Comparison of ENCODE assay signal across 23 cellular contexts in genomic region chr2:20661981-20662937, GRCh38. TPM values are rescaled to one million over a fixed set of nuclear protein-coding genes. Genes with fewer than 3 reads are reported as not detected.
DNase-seq lines count a peak whose midpoint lies in the region; ATAC-seq, FAIRE-seq and TF ChIP-seq lines count a peak whose summit lies in the region.
"Had no signal": no experiment of that assay in that cellular context is flagged by ENCODE, and none has a peak within 500 bp of the region (broad histone marks: within the 10 kb centered on the region; RNA-seq: fewer than 3 reads in every experiment).

No MANE protein-coding gene starts in this region.

- peaks cover 20% of the 10 kb centered on the region for H3K4me1 Mint-ChIP-seq in stimulated activated naive CD8-positive, alpha-beta T cell treated with anti-CD3 and anti-CD28 coated beads, Interleukin-15, amount 100 ng/mL, for 72 hours
- peaks cover 12 to 16% (median 15%) of the 10 kb centered on the region in 3 donors for H3K4me1 Mint-ChIP-seq in IgD-negative memory B cell

- peak; percentile 4 for ATAC-seq in stimulated activated naive CD8-positive, alpha-beta T cell treated with anti-CD3 and anti-CD28 coated beads, Interleukin-15, amount 100 ng/mL, for 72 hours
- no peak for ATAC-seq in stimulated activated naive CD8-positive, alpha-beta T cell treated with anti-CD3 and anti-CD28 coated beads, Interleukin-15, Interleukin-2, amounts not matched to agents 100 U/mL and 50 U/mL, for 24 hours
- no peak for ATAC-seq in GM21528 (IDR thresholded peaks at IDR 0.05; ENCODE audit: low FRiP score, unreplicated experiment)

- peaks cover 5 to 15% of the 10 kb centered on the region in 2 donors for H3K4me1 ChIP-seq in kidney (ENCODE audit: control insufficient read depth in 1 of 2, insufficient read depth in 1 of 2, low read depth in 1 of 2, low read length in 2 of 2)
- H3K4me1 ChIP-seq: pancreas, SJCRH30 had no signal

- H3K9me3 ChIP-seq in kidney (ENCODE audit: control insufficient read depth in 1 of 2, low read length in 2 of 2): no peaks in the 10 kb centered on the region
- H3K9me3 ChIP-seq: BLaER1, gastroesophageal sphincter, left ventricle myocardium inferior, pancreas, Peyer's patch, right lobe of liver, SJCRH30 had no signal

- no peak overlapping the region for H3K4me3 ChIP-seq in kidney (ENCODE audit: low read length in 2 of 2)
- H3K4me3 ChIP-seq: BLaER1, gastroesophageal sphincter, left ventricle myocardium inferior, pancreas, Peyer's patch, right lobe of liver, SJCRH30 had no signal

- H3K9me3 Mint-ChIP-seq in stimulated activated naive CD8-positive, alpha-beta T cell treated with anti-CD3 and anti-CD28 coated beads, Interleukin-15, amount 100 ng/mL, for 72 hours: no peaks in the 10 kb centered on the region
- H3K9me3 Mint-ChIP-seq in IgD-negative memory B cell: no peaks in the 10 kb centered on the region
- H3K9me3 Mint-ChIP-seq: activated CD4-positive, alpha-beta memory T cell treated with anti-CD3 and anti-CD28 coated beads for 36 hours; activated naive CD8-positive, alpha-beta T cell treated with anti-CD3 and anti-CD28 coated beads, Interleukin-2, amount 10 ng/mL, durations not matched to agents 7 days and 5 days; activated T-helper 2 cell treated with anti-CD3 and anti-CD28 coated beads, Interferon-gamma antibody, Interleukin-2, Interleukin-4, amounts not matched to agents 10 μg/mL and 5 μg/mL and 100 μg/mL, durations not matched to agents 14 hours and 24 hours and 36 hours; dendritic cell treated with granulocyte-macrophage colony-stimulating factor and Interleukin-4, amounts not matched to agents 40 ng/mL and 50 ng/mL, for 4 days; HFFc6; natural killer cell treated with Interleukin-12 subunit alpha and Interleukin-12 subunit beta and Interleukin-15 and Interleukin-18, amount 100 ng/mL, for 72 hours; stimulated activated naive B cell treated with anti-CD40 and anti-IgM and Interleukin-4, amounts not matched to agents 10 μg/mL and 1 μg/mL and 100 μg/mL, for 72 hours had no signal

- intact Hi-C loops in kidney (cut with DNase I): no loop called here

- no peak overlapping the region for H3K4me3 Mint-ChIP-seq in stimulated activated naive CD8-positive, alpha-beta T cell treated with anti-CD3 and anti-CD28 coated beads, Interleukin-15, amount 100 ng/mL, for 72 hours
- peak overlapping the region in 1 of 4 donors; percentile 66 for H3K4me3 Mint-ChIP-seq in IgD-negative memory B cell
- H3K4me3 Mint-ChIP-seq: activated CD4-positive, alpha-beta memory T cell treated with anti-CD3 and anti-CD28 coated beads for 36 hours; activated naive CD8-positive, alpha-beta T cell treated with anti-CD3 and anti-CD28 coated beads, Interleukin-2, amount 10 ng/mL, durations not matched to agents 7 days and 5 days; dendritic cell treated with granulocyte-macrophage colony-stimulating factor and Interleukin-4, amounts not matched to agents 40 ng/mL and 50 ng/mL, for 4 days; HFFc6; natural killer cell treated with Interleukin-12 subunit alpha and Interleukin-12 subunit beta and Interleukin-15 and Interleukin-18, amount 100 ng/mL, for 72 hours; stimulated activated naive B cell treated with anti-CD40 and anti-IgM and Interleukin-4, amounts not matched to agents 10 μg/mL and 1 μg/mL and 100 μg/mL, for 72 hours had no signal

- H3K36me3 Mint-ChIP-seq in IgD-negative memory B cell: no peaks in the 10 kb centered on the region
- H3K36me3 Mint-ChIP-seq: activated CD4-positive, alpha-beta memory T cell treated with anti-CD3 and anti-CD28 coated beads for 36 hours; activated naive CD8-positive, alpha-beta T cell treated with anti-CD3 and anti-CD28 coated beads, Interleukin-2, amount 10 ng/mL, durations not matched to agents 7 days and 5 days; natural killer cell treated with Interleukin-12 subunit alpha and Interleukin-12 subunit beta and Interleukin-15 and Interleukin-18, amount 100 ng/mL, for 72 hours; stimulated activated naive B cell treated with anti-CD40 and anti-IgM and Interleukin-4, amounts not matched to agents 10 μg/mL and 1 μg/mL and 100 μg/mL, for 72 hours had no signal

- no peak overlapping the region for H3K9ac ChIP-seq in kidney (ENCODE audit: low read length in 2 of 2)
- H3K9ac ChIP-seq: BLaER1 had no signal

- no peaks in the 10 kb centered on the region for H3K36me3 ChIP-seq in kidney (ENCODE audit: control insufficient read depth in 1 of 2, insufficient read depth in 2 of 2, low read length in 2 of 2)
- H3K36me3 ChIP-seq: BLaER1, gastroesophageal sphincter, left ventricle myocardium inferior, pancreas, Peyer's patch, right lobe of liver, SJCRH30 had no signal

- no peak for DNase-seq in stimulated activated naive CD8-positive, alpha-beta T cell treated with anti-CD3 and anti-CD28 coated beads, Interleukin-15, amount 100 ng/mL, for 72 hours
- DNase-seq in stimulated activated naive CD8-positive, alpha-beta T cell treated with anti-CD3 and anti-CD28 coated beads, Interleukin-15, Interleukin-2, amounts not matched to agents 100 U/mL and 50 U/mL, for 24 hours: no peak
- DNase-seq in kidney: peak; percentile 49
- DNase-seq in urothelium cell line (ENCODE audit: low spot score): no peak
- DNase-seq in pons (ENCODE audit: low spot score): no peak
- no peak for DNase-seq in NCI-H446 (lab: John Stamatoyannopoulos, UW)
- DNase-seq: left ventricle myocardium inferior had no signal

- H3K27me3 Mint-ChIP-seq in stimulated activated naive CD8-positive, alpha-beta T cell treated with anti-CD3 and anti-CD28 coated beads, Interleukin-15, amount 100 ng/mL, for 72 hours: peaks cover 73% of the 10 kb centered on the region
- H3K27me3 Mint-ChIP-seq in IgD-negative memory B cell: peaks cover 27% of the 10 kb centered on the region

- TF ChIP-seq CTCF in kidney (IDR thresholded peaks at IDR 0.05; ENCODE audit: borderline replicate concordance, extremely low read depth, insufficient read depth): no peak

- no peak overlapping the region for H3K27ac ChIP-seq in kidney (ENCODE audit: low read depth in 2 of 2, low read length in 2 of 2)
- H3K27ac ChIP-seq: BLaER1, gastroesophageal sphincter, left ventricle myocardium inferior, Peyer's patch, right lobe of liver, SJCRH30 had no signal

- no peak overlapping the region for H3K27ac Mint-ChIP-seq in stimulated activated naive CD8-positive, alpha-beta T cell treated with anti-CD3 and anti-CD28 coated beads, Interleukin-15, amount 100 ng/mL, for 72 hours
- peak overlapping the region in 2 of 3 donors; percentile 12 to 41 for H3K27ac Mint-ChIP-seq in IgD-negative memory B cell
- H3K27ac Mint-ChIP-seq: activated CD4-positive, alpha-beta memory T cell treated with anti-CD3 and anti-CD28 coated beads for 36 hours; activated naive CD8-positive, alpha-beta T cell treated with anti-CD3 and anti-CD28 coated beads, Interleukin-2, amount 10 ng/mL, durations not matched to agents 7 days and 5 days; activated T-helper 2 cell treated with anti-CD3 and anti-CD28 coated beads, Interferon-gamma antibody, Interleukin-2, Interleukin-4, amounts not matched to agents 10 μg/mL and 5 μg/mL and 100 μg/mL, durations not matched to agents 14 hours and 24 hours and 36 hours; HFFc6; natural killer cell treated with Interleukin-12 subunit alpha and Interleukin-12 subunit beta and Interleukin-15 and Interleukin-18, amount 100 ng/mL, for 72 hours; stimulated activated naive B cell treated with anti-CD40 and anti-IgM and Interleukin-4, amounts not matched to agents 10 μg/mL and 1 μg/mL and 100 μg/mL, for 72 hours had no signal

- FAIRE-seq in kidney (lab: Jason Lieb, UNC) (no peak), urothelium cell line (lab: Jason Lieb, UNC) (peak; percentile 72)
- FAIRE-seq: pancreas had no signal

RNA-seq across cellular contexts. Expression of gene GDF7, which starts 4.7 kb away (rescaled TPM):
- polyA plus RNA-seq in IgD-negative memory B cell (0.74 TPM), kidney (ENCODE audit: insufficient read depth, low read depth, low replicate concordance) (1.8 TPM)
- 12.5 TPM for total RNA-seq in kidney
- total RNA-seq: activated naive CD8-positive, alpha-beta T cell treated with anti-CD3 and anti-CD28 coated beads, Interleukin-2, amount 10 ng/mL, durations not matched to agents 7 days and 5 days had no signal
- polyA plus RNA-seq: fibroblast of lung had no signal

RNA-seq across cellular contexts. Expression of gene HS1BP3, which starts 11.4 kb away (rescaled TPM):
- polyA plus RNA-seq in IgD-negative memory B cell (27.3 TPM), kidney (ENCODE audit: insufficient read depth, low read depth, low replicate concordance) (37.5 TPM)
- total RNA-seq in kidney: 35.5 TPM

Comparison
In these comparisons a context has a peak if more than half of its experiments do, and no peak if none do; other contexts are left out.
1. H3K27ac Mint-ChIP-seq: peak in IgD-negative memory B cell (2 of 3); none in stimulated activated naive CD8-positive, alpha-beta T cell treated with anti-CD3 and anti-CD28 coated beads, Interleukin-15, amount 100 ng/mL, for 72 hours (0 of 2).